Comparison of ENCODE assay signal across 8 cellular contexts in genomic region chr6:31157543-31158139, GRCh38. TPM values are rescaled to one million over a fixed set of nuclear protein-coding genes. Genes with fewer than 3 reads are reported as not detected.
A peak's percentile ranks its signal among the peaks of the same experiment; 100 is the strongest.
DNase-seq lines count a peak whose midpoint lies in the region; ATAC-seq lines count a peak whose summit lies in the region.

Gene CCHCR1, minus strand, starts transcription at chr6:31157802. Its CDS starts 202 bp downstream, at chr6:31157600.

- ATAC-seq in GM19467 (IDR thresholded peaks at IDR 0.05; ENCODE audit: unreplicated experiment) (no peak), HG03378 (IDR thresholded peaks at IDR 0.05; ENCODE audit: unreplicated experiment) (no peak)

- H3K9me3 ChIP-seq in ectodermal cell (ENCODE audit: control insufficient read depth, low read length) (no peaks in the 10 kb centered on the region), mucosa of rectum (ENCODE audit: control insufficient read depth in 2 of 2, low read length in 2 of 2) (no peaks in the 10 kb centered on the region)

- H3K9ac ChIP-seq in mucosa of rectum (ENCODE audit: low read depth in 1 of 2, low read length in 2 of 2): peak within 1 kb of the TSS; percentile 85 to 86

- H3K36me3 ChIP-seq in ectodermal cell (ENCODE audit: control insufficient read depth, insufficient read depth, low read length): peaks cover 17% of the 10 kb centered on the region
- peaks cover 5 to 12% of the 10 kb centered on the region in 2 donors for H3K36me3 ChIP-seq in mucosa of rectum (ENCODE audit: control insufficient read depth in 2 of 2, insufficient read depth in 2 of 2, low read length in 2 of 2)

- H3K27ac ChIP-seq in ectodermal cell (ENCODE audit: insufficient read depth, low read depth, low read length, poor library complexity, severe bottlenecking): no peak within 1 kb of the TSS
- peak within 1 kb of the TSS; percentile 65 to 69 for H3K27ac ChIP-seq in mucosa of rectum (ENCODE audit: low read depth in 2 of 2, low read length in 2 of 2)

- H3K27me3 ChIP-seq in ectodermal cell (ENCODE audit: control insufficient read depth, insufficient read depth, low read length, poor library complexity, severe bottlenecking) (peaks cover 12% of the 10 kb centered on the region), mucosa of rectum (ENCODE audit: control insufficient read depth in 2 of 2, insufficient read depth in 2 of 2, low read length in 2 of 2) (no peaks in the 10 kb centered on the region)

- DNase-seq in M059J (ENCODE audit: low read depth) (no peak), globus pallidus (ENCODE audit: low spot score) (no peak), NCI-H526 (lab: John Stamatoyannopoulos, UW) (no peak)

- H3K4me3 ChIP-seq in GM08714 (ENCODE audit: low read length) (peak within 1 kb of the TSS; percentile 89), ectodermal cell (ENCODE audit: insufficient read depth, low read depth, low read length) (peak within 1 kb of the TSS; percentile 68), mucosa of rectum (ENCODE audit: low read length in 2 of 2) (peak within 1 kb of the TSS; percentile 81 to 87)

- H3K4me1 ChIP-seq in ectodermal cell (ENCODE audit: control insufficient read depth, insufficient read depth, low read length): peaks cover 4% of the 10 kb centered on the region
- H3K4me1 ChIP-seq in mucosa of rectum (ENCODE audit: control insufficient read depth in 2 of 2, insufficient read depth in 2 of 2, low read length in 2 of 2): peaks cover 14 to 18% of the 10 kb centered on the region in 2 donors

- 10 to 13% methylated on average over 14 of the region's 14 CpGs for WGBS in ectodermal cell, 2 experiments

RNA-seq across cellular contexts. Expression of gene CCHCR1, which starts in this region (rescaled TPM):
- 25.5 and 25.9 TPM in 2 replicates for total RNA-seq in M059J (2014; rRNA removed; shearing (Covaris generic))
- polyA plus RNA-seq in ectodermal cell (2013, experiment 1 of 4): 49.0 TPM
- 42.4 TPM for polyA plus RNA-seq in ectodermal cell (2013, experiment 2 of 4)
- polyA plus RNA-seq in ectodermal cell (2013, experiment 3 of 4): 29.8 TPM
- 33.9 TPM for polyA plus RNA-seq in ectodermal cell (2013, experiment 4 of 4)
